Comparison of ENCODE assay signal across 7 cellular contexts in the genomic region with DNA sequence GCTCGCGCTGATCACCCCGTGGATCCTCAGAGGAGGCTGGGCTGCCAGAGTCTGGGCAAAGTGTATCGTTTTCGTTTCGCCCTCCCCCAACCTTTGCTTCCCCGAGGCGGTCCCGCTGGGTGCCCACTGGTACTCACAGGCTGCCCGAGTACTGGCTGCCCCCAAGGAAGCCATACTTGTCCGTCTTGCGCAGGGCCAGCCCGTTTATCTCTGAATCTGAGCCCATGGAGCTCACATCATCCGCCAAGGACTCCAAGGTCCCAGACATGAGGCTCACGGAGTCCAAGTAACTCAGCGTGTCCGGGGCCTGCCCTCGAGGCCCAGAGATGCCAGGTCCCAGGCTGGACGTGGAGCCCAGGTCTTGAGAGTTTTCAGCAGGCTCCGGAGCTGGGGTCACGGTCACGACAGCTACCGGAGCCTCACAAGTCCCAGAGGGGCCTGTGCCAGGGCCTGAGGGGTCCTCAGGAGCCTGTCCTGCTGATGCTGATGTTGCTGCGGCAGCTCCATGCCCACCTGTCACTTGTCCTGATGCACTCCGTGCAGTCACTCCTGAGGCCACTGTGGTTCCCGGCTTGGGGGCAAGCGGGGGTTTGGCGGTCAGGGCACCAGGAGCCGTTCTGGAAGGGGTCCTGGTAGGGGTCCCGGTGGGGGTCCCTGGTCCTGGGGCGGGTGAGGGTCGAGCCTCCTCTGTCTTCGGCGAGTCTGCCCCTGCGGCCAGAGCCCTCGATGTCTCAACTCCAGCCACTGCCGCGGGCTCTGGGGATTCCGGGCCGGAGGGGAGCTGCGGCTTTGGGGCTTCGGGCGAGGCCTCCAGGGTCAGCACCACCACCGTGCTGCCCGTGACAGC. TPM values are rescaled to one million over a fixed set of nuclear protein-coding genes. Genes with fewer than 3 reads are reported as not detected.
DNase-seq lines count a peak whose midpoint lies in the region; ATAC-seq and TF ChIP-seq lines count a peak whose summit lies in the region.
"Had no signal": no experiment of that assay in that cellular context is flagged by ENCODE, and none has a peak within 500 bp of the region (broad histone marks: within the 10 kb centered on the region; RNA-seq: fewer than 3 reads in every experiment).

No MANE protein-coding gene starts in this region.

- H3K27me3 Mint-ChIP-seq in activated T-cell treated with anti-CD3 and anti-CD28 coated beads, Interleukin-2, amount 50 U/mL, for 24 hours: no peaks in the 10 kb centered on the region

- H3K4me3 Mint-ChIP-seq in activated T-cell treated with anti-CD3 and anti-CD28 coated beads, Interleukin-2, amount 50 U/mL, for 24 hours: peak overlapping the region; percentile 94

- no peak for TF ChIP-seq CTCF in liver (IDR thresholded peaks at IDR 0.05; ENCODE audit: low read depth, low read length, missing input control)

- peaks cover 46% of the 10 kb centered on the region for H3K4me1 Mint-ChIP-seq in activated T-cell treated with anti-CD3 and anti-CD28 coated beads, Interleukin-2, amount 50 U/mL, for 24 hours (ENCODE audit: low read depth)

- H3K9me3 Mint-ChIP-seq in activated T-cell treated with anti-CD3 and anti-CD28 coated beads, Interleukin-2, amount 50 U/mL, for 24 hours: no peaks in the 10 kb centered on the region

- H3K36me3 Mint-ChIP-seq in activated T-cell treated with anti-CD3 and anti-CD28 coated beads, Interleukin-2, amount 50 U/mL, for 24 hours (ENCODE audit: low read depth): peaks cover 47% of the 10 kb centered on the region

- no peak for TF ChIP-seq RAD21 in liver (IDR thresholded peaks at IDR 0.05)

- H3K27ac Mint-ChIP-seq in activated T-cell treated with anti-CD3 and anti-CD28 coated beads, Interleukin-2, amount 50 U/mL, for 24 hours: peak overlapping the region; percentile 92

- no peaks in the 10 kb centered on the region for H3K27me3 ChIP-seq in liver (ENCODE audit: control insufficient read depth in 4 of 4, insufficient read depth in 4 of 4, low read length in 3 of 4)

- H3K9ac ChIP-seq in liver (ENCODE audit: low read depth in 1 of 2, low read length in 2 of 2): peak overlapping the region; percentile 21 to 66

- peak overlapping the region; percentile 29 to 59 for H3K27ac ChIP-seq in liver (ENCODE audit: low read depth in 1 of 2, low read length in 2 of 2)

- peak overlapping the region; percentile 66 to 81 (median 68) for H3K4me3 ChIP-seq in liver (ENCODE audit: low read depth in 1 of 3, low read length in 3 of 3)

- no peaks in the 10 kb centered on the region for H3K9me3 ChIP-seq in liver (ENCODE audit: control insufficient read depth in 4 of 4, low read length in 3 of 4)

- H3K36me3 ChIP-seq in liver (ENCODE audit: control insufficient read depth in 4 of 4, insufficient read depth in 3 of 4, low read depth in 1 of 4, low read length in 3 of 4): peaks cover 3 to 8% (median 7%) of the 10 kb centered on the region in 4 donors

- ATAC-seq in HG03354 (IDR thresholded peaks at IDR 0.05; ENCODE audit: poor library complexity, severe bottlenecking, unreplicated experiment): no peak

- H3K4me1 ChIP-seq in liver (ENCODE audit: control insufficient read depth in 4 of 4, insufficient read depth in 4 of 4, low read length in 3 of 4): peaks cover 0 to 35% (median 29%) of the 10 kb centered on the region in 4 donors

- WGBS in liver: 2% methylated on average over 45 of the region's 45 CpGs

- DNase-seq in EH (ENCODE audit: low read depth) (peak; percentile 26), AML-193 (lab: John Stamatoyannopoulos, UW) (no peak), GM19238 (ENCODE audit: insufficient read length, low spot score) (no peak)
- DNase-seq in activated T-cell treated with anti-CD3 and anti-CD28 coated beads, Interleukin-2, amount 50 U/mL, for 24 hours: peak; percentile 51

TF ChIP-seq in liver, 16 proteins besides CTCF, POLR2A, EP300 and RAD21:
- TF ChIP-seq, protein P1, sequence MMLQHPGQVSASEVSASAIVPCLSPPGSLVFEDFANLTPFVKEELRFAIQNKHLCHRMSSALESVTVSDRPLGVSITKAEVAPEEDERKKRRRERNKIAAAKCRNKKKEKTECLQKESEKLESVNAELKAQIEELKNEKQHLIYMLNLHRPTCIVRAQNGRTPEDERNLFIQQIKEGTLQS (IDR thresholded peaks at IDR 0.05): no peak
- TF ChIP-seq SP1 (IDR thresholded peaks at IDR 0.05): no peak
- TF ChIP-seq, protein P2, sequence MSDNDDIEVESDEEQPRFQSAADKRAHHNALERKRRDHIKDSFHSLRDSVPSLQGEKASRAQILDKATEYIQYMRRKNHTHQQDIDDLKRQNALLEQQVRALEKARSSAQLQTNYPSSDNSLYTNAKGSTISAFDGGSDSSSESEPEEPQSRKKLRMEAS (IDR thresholded peaks at IDR 0.05): no peak
- TF ChIP-seq, protein P3, sequence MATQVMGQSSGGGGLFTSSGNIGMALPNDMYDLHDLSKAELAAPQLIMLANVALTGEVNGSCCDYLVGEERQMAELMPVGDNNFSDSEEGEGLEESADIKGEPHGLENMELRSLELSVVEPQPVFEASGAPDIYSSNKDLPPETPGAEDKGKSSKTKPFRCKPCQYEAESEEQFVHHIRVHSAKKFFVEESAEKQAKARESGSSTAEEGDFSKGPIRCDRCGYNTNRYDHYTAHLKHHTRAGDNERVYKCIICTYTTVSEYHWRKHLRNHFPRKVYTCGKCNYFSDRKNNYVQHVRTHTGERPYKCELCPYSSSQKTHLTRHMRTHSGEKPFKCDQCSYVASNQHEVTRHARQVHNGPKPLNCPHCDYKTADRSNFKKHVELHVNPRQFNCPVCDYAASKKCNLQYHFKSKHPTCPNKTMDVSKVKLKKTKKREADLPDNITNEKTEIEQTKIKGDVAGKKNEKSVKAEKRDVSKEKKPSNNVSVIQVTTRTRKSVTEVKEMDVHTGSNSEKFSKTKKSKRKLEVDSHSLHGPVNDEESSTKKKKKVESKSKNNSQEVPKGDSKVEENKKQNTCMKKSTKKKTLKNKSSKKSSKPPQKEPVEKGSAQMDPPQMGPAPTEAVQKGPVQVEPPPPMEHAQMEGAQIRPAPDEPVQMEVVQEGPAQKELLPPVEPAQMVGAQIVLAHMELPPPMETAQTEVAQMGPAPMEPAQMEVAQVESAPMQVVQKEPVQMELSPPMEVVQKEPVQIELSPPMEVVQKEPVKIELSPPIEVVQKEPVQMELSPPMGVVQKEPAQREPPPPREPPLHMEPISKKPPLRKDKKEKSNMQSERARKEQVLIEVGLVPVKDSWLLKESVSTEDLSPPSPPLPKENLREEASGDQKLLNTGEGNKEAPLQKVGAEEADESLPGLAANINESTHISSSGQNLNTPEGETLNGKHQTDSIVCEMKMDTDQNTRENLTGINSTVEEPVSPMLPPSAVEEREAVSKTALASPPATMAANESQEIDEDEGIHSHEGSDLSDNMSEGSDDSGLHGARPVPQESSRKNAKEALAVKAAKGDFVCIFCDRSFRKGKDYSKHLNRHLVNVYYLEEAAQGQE (IDR thresholded peaks at IDR 0.05): no peak
- TF ChIP-seq YY1 (IDR thresholded peaks at IDR 0.05): no peak
- no peak for TF ChIP-seq NR2F2 (IDR thresholded peaks at IDR 0.05)
- TF ChIP-seq RXRA (IDR thresholded peaks at IDR 0.05): no peak
- no peak for TF ChIP-seq GABPA (IDR thresholded peaks at IDR 0.05 in 1 of 2, conservative IDR thresholded peaks at IDR 0.05 in 1 of 2)
- TF ChIP-seq, protein P4, sequence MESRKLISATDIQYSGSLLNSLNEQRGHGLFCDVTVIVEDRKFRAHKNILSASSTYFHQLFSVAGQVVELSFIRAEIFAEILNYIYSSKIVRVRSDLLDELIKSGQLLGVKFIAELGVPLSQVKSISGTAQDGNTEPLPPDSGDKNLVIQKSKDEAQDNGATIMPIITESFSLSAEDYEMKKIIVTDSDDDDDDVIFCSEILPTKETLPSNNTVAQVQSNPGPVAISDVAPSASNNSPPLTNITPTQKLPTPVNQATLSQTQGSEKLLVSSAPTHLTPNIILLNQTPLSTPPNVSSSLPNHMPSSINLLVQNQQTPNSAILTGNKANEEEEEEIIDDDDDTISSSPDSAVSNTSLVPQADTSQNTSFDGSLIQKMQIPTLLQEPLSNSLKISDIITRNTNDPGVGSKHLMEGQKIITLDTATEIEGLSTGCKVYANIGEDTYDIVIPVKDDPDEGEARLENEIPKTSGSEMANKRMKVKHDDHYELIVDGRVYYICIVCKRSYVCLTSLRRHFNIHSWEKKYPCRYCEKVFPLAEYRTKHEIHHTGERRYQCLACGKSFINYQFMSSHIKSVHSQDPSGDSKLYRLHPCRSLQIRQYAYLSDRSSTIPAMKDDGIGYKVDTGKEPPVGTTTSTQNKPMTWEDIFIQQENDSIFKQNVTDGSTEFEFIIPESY (IDR thresholded peaks at IDR 0.05): no peak
- TF ChIP-seq FOXA1 (IDR thresholded peaks at IDR 0.05): no peak
- TF ChIP-seq EGR1 (IDR thresholded peaks at IDR 0.05; ENCODE audit: low read depth in 2 of 2): no peak
- no peak for TF ChIP-seq HNF4A (conservative IDR thresholded peaks at IDR 0.05)
- no peak for TF ChIP-seq JUND (IDR thresholded peaks at IDR 0.05)
- no peak for TF ChIP-seq HNF4G (IDR thresholded peaks at IDR 0.05)
- no peak for TF ChIP-seq TAF1 (conservative IDR thresholded peaks at IDR 0.05)
TF ChIP-seq in liver: peak in this region for 0.

RNA-seq across cellular contexts. Expression of a gene that starts 1.0 kb away (rescaled TPM):
- total RNA-seq in liver: 10 to 100 TPM; 16.1 to 16.5 TPM
- 1 to 10 TPM; 3.6 to 9.2 TPM for polyA plus RNA-seq in liver

RNA-seq across cellular contexts. Expression of a gene that starts 5.3 kb away (rescaled TPM):
- under 1 TPM in 1 of 2 donors, not detected in 1; 0.70 TPM for total RNA-seq in liver
- not detected for polyA plus RNA-seq in liver
- total RNA-seq: NCI-H460 had no signal

RNA-seq across cellular contexts. Expression of a gene that starts 13.0 kb away (rescaled TPM):
- 1 to 10 TPM in 1 of 2 donors, under 1 TPM in 1; 0.42 to 1.0 TPM for total RNA-seq in liver
- 1 to 10 TPM; 1.4 to 2.8 TPM for polyA plus RNA-seq in liver
- total RNA-seq: NCI-H460 had no signal

RNA-seq across cellular contexts. Expression of a gene that starts 14.2 kb away (rescaled TPM):
- 10 to 100 TPM; 10.0 TPM for total RNA-seq in liver
- polyA plus RNA-seq in liver: 10 to 100 TPM; 13.4 to 15.4 TPM

RNA-seq across cellular contexts. Expression of a gene that starts 25.9 kb away (rescaled TPM):
- 1 to 10 TPM; 3.2 to 4.7 TPM for total RNA-seq in liver
- 1 to 10 TPM; 2.3 to 3.0 TPM for polyA plus RNA-seq in liver

Comparison
In these comparisons a context has a peak if more than half of its experiments do, and no peak if none do; other contexts are left out.
1. DNase-seq: peak in EH (single experiment) and activated T-cell treated with anti-CD3 and anti-CD28 coated beads, Interleukin-2, amount 50 U/mL, for 24 hours (single experiment); none in AML-193 (0 of 2) and GM19238 (single experiment).